In genomic region chr19:5304486-5304885, GRCh38 we compare ENCODE assay signal across 27 cellular contexts. TPM values are rescaled to one million over a fixed set of nuclear protein-coding genes. Genes with fewer than 3 reads are reported as not detected.
A peak's percentile ranks its signal among the peaks of the same experiment; 100 is the strongest.
DNase-seq lines count a peak whose midpoint lies in the region; ATAC-seq, FAIRE-seq and TF ChIP-seq lines count a peak whose summit lies in the region.
"Had no signal": no experiment of that assay in that cellular context is flagged by ENCODE, and none has a peak within 500 bp of the region (broad histone marks: within the 10 kb centered on the region; RNA-seq: fewer than 3 reads in every experiment).

No MANE protein-coding gene starts in this region.

- H3K4me3 ChIP-seq in astrocyte (ENCODE audit: insufficient read depth, low read depth, low read length): no peak overlapping the region
- H3K4me3 ChIP-seq in neural progenitor cell: no peak overlapping the region
- H3K4me3 ChIP-seq: BLaER1, GM12878 had no signal

- no peaks in the 10 kb centered on the region for H3K27me3 ChIP-seq in astrocyte (ENCODE audit: insufficient read depth, low read length)
- no peaks in the 10 kb centered on the region for H3K27me3 ChIP-seq in neural progenitor cell
- H3K27me3 ChIP-seq: BE2C, BLaER1 had no signal

- H4K20me1 ChIP-seq in astrocyte (ENCODE audit: insufficient read depth, low read length) (peaks cover 25% of the 10 kb centered on the region), neural progenitor cell (ENCODE audit: low read depth) (peaks cover 98% of the 10 kb centered on the region)
- H4K20me1 ChIP-seq: BLaER1 had no signal

- H3K79me2 ChIP-seq in astrocyte (ENCODE audit: insufficient read depth, low read length) (peaks cover 3% of the 10 kb centered on the region), neural progenitor cell (ENCODE audit: low read depth) (peaks cover 91% of the 10 kb centered on the region)

- H3K9me3 ChIP-seq in astrocyte (ENCODE audit: insufficient read depth, low read depth, low read length): no peaks in the 10 kb centered on the region
- no peaks in the 10 kb centered on the region for H3K9me3 ChIP-seq in neural progenitor cell (ENCODE audit: low read depth)
- H3K9me3 ChIP-seq: BE2C, BLaER1 had no signal

- TF ChIP-seq CTCF in astrocyte (IDR thresholded peaks at IDR 0.05; ENCODE audit: insufficient read depth, low read depth, low read length) (no peak), brain (conservative IDR thresholded peaks at IDR 0.05) (no peak), neural progenitor cell (IDR thresholded peaks at IDR 0.05) (no peak)

- H3K4me3 Mint-ChIP-seq in astrocyte (ENCODE audit: unreplicated experiment) (peak overlapping the region; percentile 17), brain (no peak overlapping the region), neural progenitor cell (no peak overlapping the region)
- H3K4me3 Mint-ChIP-seq in T-helper 2 cell treated with Interferon-gamma antibody and Interleukin-4, amounts not matched to agents 5 μg/mL and 100 μg/mL, for 36 hours: no peak overlapping the region
- H3K4me3 Mint-ChIP-seq: CD14-positive monocyte; CD4-positive, alpha-beta memory T cell; CD4-positive, CD25-positive, alpha-beta regulatory T cell; CD8-positive, alpha-beta memory T cell had no signal

- H3K27ac Mint-ChIP-seq in astrocyte (ENCODE audit: unreplicated experiment) (peak overlapping the region; percentile 62), brain (peak overlapping the region in 3 of 5 experiments; percentile 18 to 57 (median 42)), neural progenitor cell (peak overlapping the region; percentile 28)
- no peak overlapping the region for H3K27ac Mint-ChIP-seq in T-helper 2 cell treated with Interferon-gamma antibody and Interleukin-4, amounts not matched to agents 5 μg/mL and 100 μg/mL, for 36 hours
- H3K27ac Mint-ChIP-seq: CD4-positive, alpha-beta memory T cell; CD8-positive, alpha-beta memory T cell had no signal

- no peaks in the 10 kb centered on the region for H3F3A ChIP-seq in neural progenitor cell (ENCODE audit: low read depth)

- no peak overlapping the region for H3K27ac ChIP-seq in astrocyte (ENCODE audit: low read depth, low read length)
- H3K27ac ChIP-seq in neural progenitor cell: no peak overlapping the region
- H3K27ac ChIP-seq: BLaER1 had no signal

- DNase-seq in astrocyte (ENCODE audit: low read depth): no peak
- DNase-seq in neural progenitor cell (ENCODE audit: low spot score): no peak
- no peak for DNase-seq in T-helper 2 cell treated with Interferon-gamma antibody and Interleukin-4, amounts not matched to agents 5 μg/mL and 100 μg/mL, for 36 hours (ENCODE audit: low spot score)
- no peak for DNase-seq in kidney tubule cell (ENCODE audit: low spot score)
- DNase-seq: 8988T; ACHN; BE2C; C1 segment of cervical spinal cord; CD4-positive, alpha-beta memory T cell; CD4-positive, CD25-positive, alpha-beta regulatory T cell; CD8-positive, alpha-beta memory T cell; COR-L47; DMS 273 treated with DMSO at 0.1 percent for 48 hours; DMS153; DMS53; DMS79; DND-41; EL; GDM1 had no signal

- H3K36me3 Mint-ChIP-seq in astrocyte (ENCODE audit: low read depth, unreplicated experiment) (peaks cover 4% of the 10 kb centered on the region), brain (peaks cover 43% of the 10 kb centered on the region), neural progenitor cell (peaks cover 5% of the 10 kb centered on the region)
- no peaks in the 10 kb centered on the region for H3K36me3 Mint-ChIP-seq in T-helper 2 cell treated with Interferon-gamma antibody and Interleukin-4, amounts not matched to agents 5 μg/mL and 100 μg/mL, for 36 hours (ENCODE audit: low read depth)
- H3K36me3 Mint-ChIP-seq: CD14-positive monocyte; CD4-positive, alpha-beta memory T cell; CD4-positive, CD25-positive, alpha-beta regulatory T cell had no signal

- H3K9ac ChIP-seq in astrocyte (ENCODE audit: low read length): no peak overlapping the region
- no peak overlapping the region for H3K9ac ChIP-seq in neural progenitor cell
- H3K9ac ChIP-seq: BLaER1 had no signal

- no peak overlapping the region for H3K4me2 ChIP-seq in astrocyte (ENCODE audit: low read length)
- no peak overlapping the region for H3K4me2 ChIP-seq in neural progenitor cell
- H3K4me2 ChIP-seq: BLaER1 had no signal

- no peak for FAIRE-seq in astrocyte (lab: Jason Lieb, UNC)
- FAIRE-seq: A204.1, GM12878, GM12892, GM18507 had no signal

- ATAC-seq in GM21825 (IDR thresholded peaks at IDR 0.05; ENCODE audit: unreplicated experiment): no peak
- ATAC-seq: GM12878 had no signal

- H3K9me3 Mint-ChIP-seq in astrocyte (ENCODE audit: unreplicated experiment) (peaks cover under 1% of the 10 kb centered on the region), brain (peaks cover 0 to 5% (median 0%) of the 10 kb centered on the region in 5 experiments), neural progenitor cell (no peaks in the 10 kb centered on the region)
- no peaks in the 10 kb centered on the region for H3K9me3 Mint-ChIP-seq in T-helper 2 cell treated with Interferon-gamma antibody and Interleukin-4, amounts not matched to agents 5 μg/mL and 100 μg/mL, for 36 hours

- H3K4me1 Mint-ChIP-seq in astrocyte (ENCODE audit: low read depth, unreplicated experiment) (peaks cover under 1% of the 10 kb centered on the region), brain (peaks cover 40% of the 10 kb centered on the region), neural progenitor cell (peaks cover 12% of the 10 kb centered on the region)
- H3K4me1 Mint-ChIP-seq in T-helper 2 cell treated with Interferon-gamma antibody and Interleukin-4, amounts not matched to agents 5 μg/mL and 100 μg/mL, for 36 hours (ENCODE audit: low read depth): no peaks in the 10 kb centered on the region
- H3K4me1 Mint-ChIP-seq: CD14-positive monocyte; CD4-positive, alpha-beta memory T cell; CD8-positive, alpha-beta memory T cell had no signal

- no peaks in the 10 kb centered on the region for H3K36me3 ChIP-seq in astrocyte (ENCODE audit: insufficient read depth, low read length)
- no peaks in the 10 kb centered on the region for H3K36me3 ChIP-seq in neural progenitor cell
- H3K36me3 ChIP-seq: BE2C, BLaER1 had no signal

- H3K4me1 ChIP-seq in astrocyte (ENCODE audit: insufficient read depth, low read length) (peaks cover 11% of the 10 kb centered on the region), neural progenitor cell (no peaks in the 10 kb centered on the region)
- H3K4me1 ChIP-seq: BE2C, BLaER1 had no signal

- H3K27me3 Mint-ChIP-seq in astrocyte (ENCODE audit: low read depth, unreplicated experiment): peaks cover 4% of the 10 kb centered on the region
- no peaks in the 10 kb centered on the region for H3K27me3 Mint-ChIP-seq in brain
- H3K27me3 Mint-ChIP-seq in neural progenitor cell (ENCODE audit: insufficient read depth, low read depth): peaks cover 8% of the 10 kb centered on the region
- no peaks in the 10 kb centered on the region for H3K27me3 Mint-ChIP-seq in T-helper 2 cell treated with Interferon-gamma antibody and Interleukin-4, amounts not matched to agents 5 μg/mL and 100 μg/mL, for 36 hours (ENCODE audit: low read depth)
- H3K27me3 Mint-ChIP-seq: CD4-positive, CD25-positive, alpha-beta regulatory T cell had no signal

- H2AFZ ChIP-seq in astrocyte (ENCODE audit: low read depth, low read length) (no peak overlapping the region), neural progenitor cell (replicated peaks) (no peak overlapping the region)

RNA-seq across cellular contexts. Expression of gene PTPRS, which starts 36.1 kb away (rescaled TPM):
- total RNA-seq in astrocyte: 125 and 142 TPM in 2 replicates
- 52.5 TPM for polyA plus RNA-seq in brain (ENCODE audit: insufficient read depth, low read depth, low replicate concordance)
- total RNA-seq in neural progenitor cell (ENCODE audit: low replicate concordance): 167 and 403 TPM in 2 replicates
- polyA plus RNA-seq: CD14-positive monocyte had no signal
